Comparison of ENCODE assay signal across 8 cellular contexts in the genomic region with DNA sequence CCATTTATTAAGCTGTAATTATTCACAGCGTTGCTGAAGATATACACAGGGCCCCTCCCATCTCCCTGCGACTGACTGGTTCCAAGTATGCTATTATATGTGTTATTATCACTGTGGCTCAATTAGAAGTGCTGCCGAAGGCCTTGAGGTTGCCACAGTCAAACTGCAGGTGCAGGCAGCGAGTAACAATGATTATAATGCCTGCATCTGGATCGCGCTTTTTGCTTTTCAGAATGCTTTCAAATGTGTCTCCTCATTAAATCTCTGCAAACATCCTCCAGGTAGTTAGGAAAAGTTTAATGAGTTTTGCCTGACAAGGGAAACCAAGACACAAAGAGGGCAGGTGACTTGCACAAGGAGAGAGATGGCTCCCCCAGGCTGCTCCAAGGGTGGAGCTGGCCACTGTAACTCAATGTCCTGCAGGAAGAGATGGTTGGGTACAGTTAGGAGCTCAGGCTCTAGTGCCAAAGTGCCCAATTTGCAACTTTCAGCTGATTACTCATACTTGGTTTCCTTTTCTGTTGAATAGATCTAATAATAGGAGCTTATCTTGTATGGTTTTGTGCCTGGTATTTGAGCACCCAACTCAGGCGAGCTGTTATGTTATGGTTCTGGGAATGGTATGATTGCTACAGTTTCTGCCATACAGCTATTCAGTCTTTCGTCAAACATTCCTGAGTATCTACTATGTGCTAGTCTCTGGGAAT. TPM values are rescaled to one million over a fixed set of nuclear protein-coding genes. Genes with fewer than 3 reads are reported as not detected.
A peak's percentile ranks its signal among the peaks of the same experiment; 100 is the strongest.
DNase-seq lines count a peak whose midpoint lies in the region; ATAC-seq, FAIRE-seq and TF ChIP-seq lines count a peak whose summit lies in the region.

No MANE protein-coding gene starts in this region.

- peak overlapping the region; percentile 100 for H3K4me2 ChIP-seq in KMS-11

- peak overlapping the region; percentile 52; the same call in 1 of the 2 replicates for H2AFZ ChIP-seq in KMS-11 (ENCODE audit: low read depth)

- no peak overlapping the region for H3K4me3 ChIP-seq in KMS-11 (IDR thresholded peaks at IDR 0.05; ENCODE audit: insufficient read depth, low read depth, low read length)

- H3K4me1 ChIP-seq in KMS-11 (ENCODE audit: low read depth, poor library complexity, severe bottlenecking) = peaks cover 56% of the 10 kb centered on the region

- H3K27me3 Mint-ChIP-seq in naive thymus-derived CD8-positive, alpha-beta T cell = no peaks in the 10 kb centered on the region

- H3K36me3 Mint-ChIP-seq in activated naive CD4-positive, alpha-beta T cell treated with anti-CD3 and anti-CD28 coated beads, Interleukin-2, amount 50 U/mL, for 72 hours = peaks cover 5 to 6% of the 10 kb centered on the region in 2 donors
- no peaks in the 10 kb centered on the region for H3K36me3 Mint-ChIP-seq in naive thymus-derived CD8-positive, alpha-beta T cell

- peaks cover 47 to 84% (median 78%) of the 10 kb centered on the region in 4 donors for H3K4me1 Mint-ChIP-seq in naive thymus-derived CD8-positive, alpha-beta T cell

- H4K20me1 ChIP-seq in KMS-11 (ENCODE audit: insufficient read depth) = no peaks in the 10 kb centered on the region

- FAIRE-seq in H54 (lab: Jason Lieb, UNC) = no peak

- no peaks in the 10 kb centered on the region for H3K27me3 ChIP-seq in KMS-11 (ENCODE audit: insufficient read depth, low read depth)

- peak overlapping the region; percentile 93 for H3K27ac ChIP-seq in KMS-11

- no peak for TF ChIP-seq CTCF in KMS-11 (conservative IDR thresholded peaks at IDR 0.05; ENCODE audit: low read depth, low read length)

- peak overlapping the region; percentile 68; the same call in 1 of the 2 replicates for H3K9ac ChIP-seq in KMS-11

- DNase-seq in activated naive CD4-positive, alpha-beta T cell treated with anti-CD3 and anti-CD28 coated beads, Interleukin-2, amount 50 U/mL, for 72 hours (ENCODE audit: low spot score in 2 of 2) = no peak
- DNase-seq in naive thymus-derived CD8-positive, alpha-beta T cell = peak in 1 of 10 donors; percentile 18
- no peak for DNase-seq in activated effector memory CD4-positive, alpha-beta T cell treated with Interleukin-2 at 50 U/mL for 16 hours
- no peak for DNase-seq in medulla oblongata (ENCODE audit: extremely low spot score)
- no peak for DNase-seq in H54 (ENCODE audit: insufficient read length, low spot score)
- DNase-seq in stimulated activated CD4-positive, alpha-beta T cell treated with anti-CD3 and anti-CD28 coated beads, Interleukin-2, amount 100 ng/mL, for 24 hours = no peak

- ATAC-seq in GM18502 (IDR thresholded peaks at IDR 0.05; ENCODE audit: poor library complexity, unreplicated experiment) = peak; percentile 21
- ATAC-seq in activated naive CD4-positive, alpha-beta T cell treated with anti-CD3 and anti-CD28 coated beads, Interleukin-2, amount 50 U/mL, for 72 hours = no peak
- no peak for ATAC-seq in naive thymus-derived CD8-positive, alpha-beta T cell

- peak overlapping the region; percentile 70 to 89 (median 84) for H3K4me3 Mint-ChIP-seq in naive thymus-derived CD8-positive, alpha-beta T cell

- peaks cover 23% of the 10 kb centered on the region for H3K79me2 ChIP-seq in KMS-11 (ENCODE audit: insufficient read depth, low read depth)

- H3K36me3 ChIP-seq in KMS-11 (ENCODE audit: insufficient read depth) = no peaks in the 10 kb centered on the region

- no peak for TF ChIP-seq POLR2A in H54 (IDR thresholded peaks at IDR 0.05; ENCODE audit: low read depth, low read length)

- no peaks in the 10 kb centered on the region for H3K9me3 Mint-ChIP-seq in activated naive CD4-positive, alpha-beta T cell treated with anti-CD3 and anti-CD28 coated beads, Interleukin-2, amount 50 U/mL, for 72 hours
- no peaks in the 10 kb centered on the region for H3K9me3 Mint-ChIP-seq in naive thymus-derived CD8-positive, alpha-beta T cell

- POLR2A ChIA-PET in naive thymus-derived CD8-positive, alpha-beta T cell (lab: Charles Lee) = interaction anchor here (0.7 to 16.9 kb wide), 6 partner anchors 9 to 74 kb away, joined by 4 to 398 read pairs (median 6); partner anchors contain the start of gene GLRX5

- H3K27ac Mint-ChIP-seq in activated naive CD4-positive, alpha-beta T cell treated with anti-CD3 and anti-CD28 coated beads, Interleukin-2, amount 50 U/mL, for 72 hours = peak overlapping the region; percentile 10 to 69
- H3K27ac Mint-ChIP-seq in naive thymus-derived CD8-positive, alpha-beta T cell = peak overlapping the region; percentile 81 to 99 (median 96)

RNA-seq across cellular contexts. Expression of gene SYNE3, which starts 1.7 kb away (rescaled TPM):
- total RNA-seq in activated naive CD4-positive, alpha-beta T cell treated with anti-CD3 and anti-CD28 coated beads, Interleukin-2, amount 50 U/mL, for 72 hours = 10 to 100 TPM in 1 of 2 donors, 1 to 10 TPM in 1; 9.9 to 73.8 TPM
- total RNA-seq in naive thymus-derived CD8-positive, alpha-beta T cell = 10 to 100 TPM; 47.1 to 48.2 TPM
- 1 to 10 TPM; 2.4 to 4.6 (median 4.5) TPM for polyA plus RNA-seq in naive thymus-derived CD8-positive, alpha-beta T cell

RNA-seq across cellular contexts. Expression of gene GLRX5, which starts 16.7 kb away (rescaled TPM):
- 10 to 100 TPM; 36.0 to 45.9 TPM for total RNA-seq in activated naive CD4-positive, alpha-beta T cell treated with anti-CD3 and anti-CD28 coated beads, Interleukin-2, amount 50 U/mL, for 72 hours
- 10 to 100 TPM; 17.9 to 22.5 TPM for total RNA-seq in naive thymus-derived CD8-positive, alpha-beta T cell
- 10 to 100 TPM; 61.6 to 87.6 (median 67.6) TPM for polyA plus RNA-seq in naive thymus-derived CD8-positive, alpha-beta T cell
